ENCODE assay signal across 21 cellular contexts in genomic region chr13:33311040-33311439, GRCh38. TPM values are rescaled to one million over a fixed set of nuclear protein-coding genes. Genes with fewer than 3 reads are reported as not detected.
DNase-seq lines count a peak whose midpoint lies in the region; ATAC-seq, FAIRE-seq and TF ChIP-seq lines count a peak whose summit lies in the region.
"Had no signal": no experiment of that assay in that cellular context is flagged by ENCODE, and none has a peak within 500 bp of the region (broad histone marks: within the 10 kb centered on the region; RNA-seq: fewer than 3 reads in every experiment).

No MANE protein-coding gene starts in this region.

- no TSS peak for BruUV-seq in HepG2 (replicated peaks; lab: Mats Ljungman, UMichigan)

- intact Hi-C loops in HepG2 (cut with micrococcal nuclease; ENCODE audit: unreplicated experiment) (no loop called here), right lobe of liver (cut with DNase I) (no loop called here)

- no peak overlapping the region for H2AFZ ChIP-seq in HepG2 (ENCODE audit: low read length)

- H3K4me2 ChIP-seq in HepG2 (ENCODE audit: low read depth, low read length): no peak overlapping the region
- H3K4me2 ChIP-seq: A549 had no signal

- no peaks in the 10 kb centered on the region for H4K20me1 ChIP-seq in HepG2 (ENCODE audit: insufficient read depth, low read length)
- H4K20me1 ChIP-seq: BLaER1 treated with 17β-estradiol and CSF1 and Interleukin-3, amounts not matched to agents 10 nM and 100 nM had no signal

- H3K4me1 ChIP-seq in HepG2 (ENCODE audit: insufficient read depth, low read length): no peaks in the 10 kb centered on the region
- H3K4me1 ChIP-seq in right lobe of liver: no peaks in the 10 kb centered on the region
- H3K4me1 ChIP-seq: A549, Caco-2 had no signal

- FAIRE-seq in HepG2 (lab: Jason Lieb, UNC): no peak
- FAIRE-seq: A549, D721Med, G401.6, GM12878, GM12892, GM18507 had no signal

- no peak overlapping the region for H3K4me3 Mint-ChIP-seq in T-helper 17 cell
- H3K4me3 Mint-ChIP-seq: B cell; CD4-positive, alpha-beta T cell; CD8-positive, alpha-beta T cell had no signal

- peaks cover 21% of the 10 kb centered on the region for H3K27me3 Mint-ChIP-seq in T-helper 17 cell

- TF ChIP-seq CTCF in HepG2 (CRISPR knock-in tag; IDR thresholded peaks at IDR 0.05): no peak
- no peak for TF ChIP-seq CTCF in right lobe of liver (IDR thresholded peaks at IDR 0.05)

- no peaks in the 10 kb centered on the region for H3K27me3 ChIP-seq in HepG2 (ENCODE audit: control insufficient read depth in 1 of 2, insufficient read depth in 2 of 2, low read length in 2 of 2)
- H3K27me3 ChIP-seq in right lobe of liver: no peaks in the 10 kb centered on the region
- H3K27me3 ChIP-seq: BLaER1 treated with 17β-estradiol and CSF1 and Interleukin-3, amounts not matched to agents 10 nM and 100 nM had no signal

- CTCF ChIA-PET in HepG2 (lab: Yijun Ruan, JAX; ENCODE audit: low intra/inter-chr PET ratio, low total read pairs): no interaction called here

- H3K9ac ChIP-seq in HepG2 (ENCODE audit: insufficient read depth, low read depth, low read length): no peak overlapping the region
- H3K9ac ChIP-seq: BLaER1 treated with 17β-estradiol and CSF1 and Interleukin-3, amounts not matched to agents 10 nM and 100 nM had no signal

- peaks cover 2% of the 10 kb centered on the region for H3K4me1 Mint-ChIP-seq in T-helper 17 cell

- H3K27ac ChIP-seq in HepG2 (ENCODE audit: extremely low read length, insufficient read depth, low read length): no peak overlapping the region
- H3K27ac ChIP-seq in right lobe of liver: no peak overlapping the region
- H3K27ac ChIP-seq: 22Rv1; BLaER1 treated with 17β-estradiol and CSF1 and Interleukin-3, amounts not matched to agents 10 nM and 100 nM; C4-2B had no signal

- H3K9me3 ChIP-seq in HepG2 (ENCODE audit: low read length) (no peaks in the 10 kb centered on the region), right lobe of liver (no peaks in the 10 kb centered on the region), T-helper 17 cell (ENCODE audit: control insufficient read depth, low read length, poor library complexity, severe bottlenecking) (no peaks in the 10 kb centered on the region)
- H3K9me3 ChIP-seq: A549 had no signal

- DNase-seq in HepG2 (ENCODE audit: low spot score) (no peak), right lobe of liver (no peak), T-helper 17 cell (no peak), GF-D8 (lab: John Stamatoyannopoulos, UW) (no peak)
- DNase-seq: AML-193; Caco-2; Calu3; CD4-positive, alpha-beta T cell; CD8-positive, alpha-beta T cell; DMS79 treated with DMSO at 0.1 percent for 48 hours had no signal

- TF ChIP-seq POLR2A in HepG2 (IDR thresholded peaks at IDR 0.05; ENCODE audit: insufficient read depth in 1 of 2, low read depth in 2 of 2, low read length in 2 of 2) (no peak), right lobe of liver (IDR thresholded peaks at IDR 0.05) (no peak)

- TF ChIP-seq EP300 in HepG2 (IDR thresholded peaks at IDR 0.05; ENCODE audit: low read depth in 2 of 2, low read length in 2 of 2) (no peak), HepG2 (CRISPR knock-in tag; IDR thresholded peaks at IDR 0.05; ENCODE audit: borderline replicate concordance) (no peak)

- no peaks in the 10 kb centered on the region for H3K36me3 ChIP-seq in HepG2 (replicated peaks in 1 of 2; ENCODE audit: control insufficient read depth in 1 of 2, insufficient read depth in 2 of 2, low read length in 2 of 2)
- H3K36me3 ChIP-seq in right lobe of liver: no peaks in the 10 kb centered on the region
- H3K36me3 ChIP-seq: BLaER1 treated with 17β-estradiol and CSF1 and Interleukin-3, amounts not matched to agents 10 nM and 100 nM had no signal

- whole genome bisulfite sequencing in HepG2 (ENCODE audit: low lambda C conversion rate): 89% methylated on average over 2 of the region's 2 CpGs
- 78% methylated on average over 2 of the region's 2 CpGs for WGBS in right lobe of liver (ENCODE audit: insufficient coverage, low coverage, low lambda C conversion rate, missing lambda C conversion rate)

- no peak for TF ChIP-seq RAD21 in HepG2 (CRISPR knock-in tag; IDR thresholded peaks at IDR 0.05)

- peaks cover under 1% of the 10 kb centered on the region for H3K36me3 Mint-ChIP-seq in T-helper 17 cell (ENCODE audit: low read depth)
- H3K36me3 Mint-ChIP-seq: CD8-positive, alpha-beta T cell had no signal

- ATAC-seq in HepG2 (no peak), right lobe of liver (no peak), T-helper 17 cell (no peak), HG03175 (IDR thresholded peaks at IDR 0.05; ENCODE audit: unreplicated experiment) (no peak)
- ATAC-seq: A549; CD8-positive, alpha-beta T cell; GM12878 had no signal

- POLR2A ChIA-PET in HepG2 (lab: Yijun Ruan, JAX): no interaction called here

- H3K27ac Mint-ChIP-seq in T-helper 17 cell: peak overlapping the region; percentile 32
- H3K27ac Mint-ChIP-seq: B cell; CD4-positive, alpha-beta T cell; CD8-positive, alpha-beta T cell had no signal

- H3K4me3 ChIP-seq in HepG2 (replicated peaks in 1 of 3; ENCODE audit: insufficient read depth in 1 of 3, low read depth in 2 of 3, low read length in 3 of 3): no peak overlapping the region
- H3K4me3 ChIP-seq in right lobe of liver: no peak overlapping the region
- H3K4me3 ChIP-seq: A549; BLaER1 treated with 17β-estradiol and CSF1 and Interleukin-3, amounts not matched to agents 10 nM and 100 nM; GM12878 had no signal

- in situ Hi-C loops in HepG2 (cut with HindIII; ENCODE audit: extremely low pct_ligation_motif_present, low pct_unique_long_range_greater_than_20kb): loop anchor here (5.0 kb wide), 1 partner anchor 51 kb away; no protein-coding TSS in a partner anchor

- H3K79me2 ChIP-seq in HepG2 (ENCODE audit: insufficient read depth, low read length): no peaks in the 10 kb centered on the region

TF ChIP-seq in HepG2, 621 proteins besides CTCF, POLR2A, EP300 and RAD21 (continues in another document):
- peak; percentile 69 for TF ChIP-seq ZNF121 (CRISPR knock-in tag; IDR thresholded peaks at IDR 0.05)
- no peak for TF ChIP-seq SKI (IDR thresholded peaks at IDR 0.05; ENCODE audit: partially characterized antibody)
- no peak for TF ChIP-seq NFIB (CRISPR knock-in tag; IDR thresholded peaks at IDR 0.05; ENCODE audit: borderline replicate concordance)
- TF ChIP-seq ZSCAN9 (CRISPR knock-in tag; IDR thresholded peaks at IDR 0.05; ENCODE audit: borderline replicate concordance): no peak
- no peak for TF ChIP-seq ZNF704 (CRISPR knock-in tag; IDR thresholded peaks at IDR 0.05; ENCODE audit: borderline replicate concordance)
- TF ChIP-seq HNRNPUL1 (IDR thresholded peaks at IDR 0.05; ENCODE audit: low read depth, low read length): no peak
- no peak for TF ChIP-seq GPBP1L1 (CRISPR knock-in tag; IDR thresholded peaks at IDR 0.05)

RNA-seq across cellular contexts. Expression of gene STARD13, which starts 25.5 kb away (rescaled TPM):
- 13.8 and 14.3 TPM in 2 replicates for total RNA-seq in HepG2 (2016; rRNA removed; fragmentation: Illumina TruSeq; extraction: Trizol)
- 5.1 and 5.3 TPM in 2 replicates for total RNA-seq in HepG2 (2016; cell fraction: cytosol; rRNA removed; fragmentation: Illumina TruSeq; extraction: Trizol; ENCODE audit: low read depth)
- 13.0 and 13.3 TPM in 2 replicates for total RNA-seq in HepG2 (2016; cell fraction: insoluble cytoplasmic fraction; rRNA removed; fragmentation: Illumina TruSeq; extraction: Trizol)
- total RNA-seq in HepG2 (2016; cell fraction: membrane; rRNA removed; fragmentation: Illumina TruSeq; extraction: Trizol): 9.4 and 10.5 TPM in 2 replicates
- 53.4 and 58.4 TPM in 2 replicates for total RNA-seq in HepG2 (2016; cell fraction: nucleus; rRNA removed; fragmentation: Illumina TruSeq; extraction: Trizol)
- polyA plus RNA-seq in HepG2 (2011; rRNA removed): 10.4 and 12.8 TPM in 2 replicates
- polyA plus RNA-seq in HepG2 (2011; cell fraction: cytosol; rRNA removed): 5.8 and 6.4 TPM in 2 replicates
- 15.9 and 29.1 TPM in 2 replicates for polyA plus RNA-seq in HepG2 (2011; cell fraction: nucleus; rRNA removed)
- polyA plus RNA-seq in HepG2 (2012): 11.9 and 13.6 TPM in 2 replicates
- polyA plus RNA-seq in HepG2 (2016; cell fraction: cytosol; fragmentation: Illumina TruSeq; extraction: Trizol; ENCODE audit: low read depth): 2.0 and 2.1 TPM in 2 replicates
- polyA plus RNA-seq in HepG2 (2016; cell fraction: insoluble cytoplasmic fraction; fragmentation: Illumina TruSeq; extraction: Trizol; ENCODE audit: low read depth): 8.6 and 9.2 TPM in 2 replicates
- polyA plus RNA-seq in HepG2 (2016; cell fraction: membrane; fragmentation: Illumina TruSeq; extraction: Trizol; ENCODE audit: low read depth): 2.3 and 3.4 TPM in 2 replicates
- polyA plus RNA-seq in HepG2 (2016; cell fraction: nucleus; fragmentation: Illumina TruSeq; extraction: Trizol; ENCODE audit: insufficient read depth, low read depth): 14.9 and 15.9 TPM in 2 replicates
- 7.2 and 67.0 TPM in 2 replicates for polyA minus RNA-seq in HepG2 (2011; rRNA and poly(A)+ RNA removed; ENCODE audit: low replicate concordance)
- polyA minus RNA-seq in HepG2 (2011; cell fraction: cytosol; rRNA and poly(A)+ RNA removed): 9.8 and 14.1 TPM in 2 replicates
- 147 and 165 TPM in 2 replicates for polyA minus RNA-seq in HepG2 (2011; cell fraction: nucleus; rRNA and poly(A)+ RNA removed)
- 10 to 100 TPM in 3 of 6 experiments, 1 to 10 TPM in 3; 7.0 to 16.1 (median 9.8) TPM for total RNA-seq in right lobe of liver
- not detected for total RNA-seq in T-helper 17 cell
- total RNA-seq: CD4-positive, alpha-beta T cell; CD8-positive, alpha-beta T cell had no signal

Comparison
In these comparisons a context has a peak if more than half of its experiments do, and no peak if none do; other contexts are left out.
1. RNA of gene STARD13, which starts 25.5 kb away (total RNA-seq): 5.1 to 58.4 TPM in HepG2 and 7.0 to 16.1 TPM in right lobe of liver; not detected in T-helper 17 cell; every median in the first group is over 4 times any median in the second.